Comparison of ENCODE assay signal across 8 cellular contexts in genomic region chr11:19660076-19660475, GRCh38. TPM values are rescaled to one million over a fixed set of nuclear protein-coding genes. Genes with fewer than 3 reads are reported as not detected.
DNase-seq lines count a peak whose midpoint lies in the region; ATAC-seq and TF ChIP-seq lines count a peak whose summit lies in the region.

No MANE protein-coding gene starts in this region.

- TF ChIP-seq CTCF in gastrocnemius medialis (IDR thresholded peaks at IDR 0.05 in 4 of 5, conservative IDR thresholded peaks at IDR 0.05 in 1 of 5), result no peak

- no peak overlapping the region for H3K4me3 ChIP-seq in gastrocnemius medialis

- peaks cover 0 to 9% of the 10 kb centered on the region in 2 donors for H3K4me1 ChIP-seq in gastrocnemius medialis

- H3K27ac ChIP-seq in gastrocnemius medialis, result peak overlapping the region in 1 of 4 donors; percentile 21

- ATAC-seq in GM21619 (IDR thresholded peaks at IDR 0.05; ENCODE audit: unreplicated experiment) (peak; percentile 100), gastrocnemius medialis (peak; percentile 95 to 96)

- intact Hi-C loops in gastrocnemius medialis (cut with DNase I; ENCODE audit: low total_unique reads), result no loop called here

- in situ Hi-C loops in gastrocnemius medialis (cut with MboI; ENCODE audit: low sequenced_read_pairs in 4 of 4), result no loop called here

- DNase-seq in NCI-H2029 (lab: John Stamatoyannopoulos, UW) (peak; percentile 21), NCI-H2029 treated with DMSO at 0.1 percent for 48 hours (lab: John Stamatoyannopoulos, UW) (no peak), HPDE6-E6E7 (ENCODE audit: extremely low spot score) (peak; percentile 89), brain pericyte (ENCODE audit: low read depth, low spot score) (peak; percentile 30), gastrocnemius medialis (peak in 1 of 2 donors; percentile 62), epidermal melanocyte (ENCODE audit: insufficient read length, low spot score) (no peak)
- no peak for DNase-seq in stimulated activated naive CD4-positive, alpha-beta T cell (lab: John Stamatoyannopoulos, UW)

- no peaks in the 10 kb centered on the region for H3K36me3 ChIP-seq in gastrocnemius medialis

- H3K27me3 ChIP-seq in gastrocnemius medialis, result no peaks in the 10 kb centered on the region

- no peak for TF ChIP-seq POLR2A in gastrocnemius medialis (IDR thresholded peaks at IDR 0.05)

- no peaks in the 10 kb centered on the region for H3K9me3 ChIP-seq in gastrocnemius medialis

RNA-seq across cellular contexts. Expression of gene NAV2, which starts 52.6 kb away (rescaled TPM):
- 1 to 10 TPM; 3.2 to 7.7 (median 5.5) TPM for total RNA-seq in gastrocnemius medialis

Comparison
In these comparisons a context has a peak if more than half of its experiments do, and no peak if none do; other contexts are left out.
1. DNase-seq: peak in NCI-H2029 (single experiment), HPDE6-E6E7 (single experiment) and brain pericyte (single experiment); none in NCI-H2029 treated with DMSO at 0.1 percent for 48 hours (single experiment), stimulated activated naive CD4-positive, alpha-beta T cell (0 of 6) and epidermal melanocyte (single experiment).